ENCODE assay signal across 11 cellular contexts in genomic region chr18:65567372-65567771, GRCh38.
DNase-seq lines count a peak whose midpoint lies in the region; ATAC-seq and TF ChIP-seq lines count a peak whose summit lies in the region.
"Had no signal": no experiment of that assay in that cellular context is flagged by ENCODE, and none has a peak within 500 bp of the region (broad histone marks: within the 10 kb centered on the region; RNA-seq: fewer than 3 reads in every experiment).

No MANE protein-coding gene starts in this region.

- CTCF ChIA-PET in A673 (lab: Charles Lee), result interaction anchor here (0.5 kb wide), 1 partner anchor 210 kb away, joined by 9 read pairs; no protein-coding TSS in a partner anchor

- no peak overlapping the region for H3K4me3 ChIP-seq in A673 (ENCODE audit: low read depth, low read length, poor library complexity, severe bottlenecking)
- no peak overlapping the region for H3K4me3 ChIP-seq in epithelial cell of proximal tubule (ENCODE audit: low read depth, low read length)

- H3K36me3 Mint-ChIP-seq in natural killer cell, result no peaks in the 10 kb centered on the region
- H3K36me3 Mint-ChIP-seq: activated CD8-positive, alpha-beta memory T cell treated with anti-CD3 and anti-CD28 coated beads, Interleukin-2, amount 10 ng/mL, durations not matched to agents 7 days and 5 days; CD8-positive, alpha-beta T cell had no signal

- DNase-seq in A673 (ENCODE audit: low spot score) (peak; percentile 62), HPDE6-E6E7 (ENCODE audit: extremely low spot score) (peak; percentile 32), OCI-M1 (lab: John Stamatoyannopoulos, UW) (peak; percentile 66), epithelial cell of proximal tubule (ENCODE audit: low read depth) (no peak), natural killer cell (no peak)
- DNase-seq: activated CD8-positive, alpha-beta memory T cell treated with anti-CD3 and anti-CD28 coated beads, Interleukin-2, amount 10 ng/mL, durations not matched to agents 7 days and 5 days; CD8-positive, alpha-beta T cell; stimulated activated naive CD4-positive, alpha-beta T cell treated with Interleukin-2 at 50 U/mL for 16 hours had no signal

- peaks cover 2 to 10% of the 10 kb centered on the region in 2 donors for H3K9me3 Mint-ChIP-seq in natural killer cell

- TF ChIP-seq CTCF in A673 (conservative IDR thresholded peaks at IDR 0.05; ENCODE audit: low read depth, low read length), result peak; percentile 72
- peak; percentile 46 for TF ChIP-seq CTCF in epithelial cell of proximal tubule (conservative IDR thresholded peaks at IDR 0.05; ENCODE audit: low read depth, low read length)
- TF ChIP-seq CTCF in natural killer cell (IDR thresholded peaks at IDR 0.05), result no peak

- ATAC-seq in natural killer cell (no peak), GM19324 (IDR thresholded peaks at IDR 0.05; ENCODE audit: low FRiP score, unreplicated experiment) (no peak), GM18873 (IDR thresholded peaks at IDR 0.05; ENCODE audit: low FRiP score, unreplicated experiment) (no peak), HG03521 (IDR thresholded peaks at IDR 0.05; ENCODE audit: unreplicated experiment) (no peak)
- ATAC-seq: activated CD8-positive, alpha-beta memory T cell treated with anti-CD3 and anti-CD28 coated beads, Interleukin-2, amount 10 ng/mL, durations not matched to agents 7 days and 5 days; CD8-positive, alpha-beta T cell had no signal

- H3K27ac Mint-ChIP-seq in natural killer cell, result no peak overlapping the region
- H3K27ac Mint-ChIP-seq: activated CD8-positive, alpha-beta memory T cell treated with anti-CD3 and anti-CD28 coated beads, Interleukin-2, amount 10 ng/mL, durations not matched to agents 7 days and 5 days; CD8-positive, alpha-beta T cell had no signal

- H3K9me3 ChIP-seq in A673 (ENCODE audit: low read depth, low read length, poor library complexity, severe bottlenecking), result no peaks in the 10 kb centered on the region

- BruUV-seq in A673 (replicated peaks; lab: Mats Ljungman, UMichigan), result no TSS peak

- H3K27me3 Mint-ChIP-seq in natural killer cell (ENCODE audit: low read depth in 2 of 2), result no peaks in the 10 kb centered on the region
- H3K27me3 Mint-ChIP-seq: activated CD8-positive, alpha-beta memory T cell treated with anti-CD3 and anti-CD28 coated beads, Interleukin-2, amount 10 ng/mL, durations not matched to agents 7 days and 5 days had no signal

- POLR2A ChIA-PET in A673 (lab: Charles Lee; ENCODE audit: low non-redundant PET), result no interaction called here

- intact Hi-C loops in A673 (cut with micrococcal nuclease; ENCODE audit: unreplicated experiment), result no loop called here
- intact Hi-C loops in natural killer cell (cut with micrococcal nuclease), result no loop called here

- H3K36me3 ChIP-seq in A673 (ENCODE audit: insufficient read depth, low read length, poor library complexity, severe bottlenecking), result no peaks in the 10 kb centered on the region

- no peaks in the 10 kb centered on the region for H3K4me1 Mint-ChIP-seq in natural killer cell
- H3K4me1 Mint-ChIP-seq: activated CD8-positive, alpha-beta memory T cell treated with anti-CD3 and anti-CD28 coated beads, Interleukin-2, amount 10 ng/mL, durations not matched to agents 7 days and 5 days had no signal

- no peak overlapping the region for H3K27ac ChIP-seq in A673 (ENCODE audit: low read depth, low read length, poor library complexity, severe bottlenecking)

- no peaks in the 10 kb centered on the region for H3K27me3 ChIP-seq in A673 (replicated peaks; ENCODE audit: insufficient read depth, low read depth, low read length, poor library complexity)

- no peak overlapping the region for H3K4me3 Mint-ChIP-seq in natural killer cell
- H3K4me3 Mint-ChIP-seq: activated CD8-positive, alpha-beta memory T cell treated with anti-CD3 and anti-CD28 coated beads, Interleukin-2, amount 10 ng/mL, durations not matched to agents 7 days and 5 days; CD8-positive, alpha-beta T cell had no signal

- H3K4me1 ChIP-seq in A673 (ENCODE audit: insufficient read depth, low read length, poor library complexity, severe bottlenecking), result no peaks in the 10 kb centered on the region

Comparison
In these comparisons a context has a peak if more than half of its experiments do, and no peak if none do; other contexts are left out.
1. DNase-seq: peak in A673 (single experiment), HPDE6-E6E7 (single experiment) and OCI-M1 (single experiment); none in epithelial cell of proximal tubule (single experiment) and natural killer cell (single experiment).